In the genomic region with DNA sequence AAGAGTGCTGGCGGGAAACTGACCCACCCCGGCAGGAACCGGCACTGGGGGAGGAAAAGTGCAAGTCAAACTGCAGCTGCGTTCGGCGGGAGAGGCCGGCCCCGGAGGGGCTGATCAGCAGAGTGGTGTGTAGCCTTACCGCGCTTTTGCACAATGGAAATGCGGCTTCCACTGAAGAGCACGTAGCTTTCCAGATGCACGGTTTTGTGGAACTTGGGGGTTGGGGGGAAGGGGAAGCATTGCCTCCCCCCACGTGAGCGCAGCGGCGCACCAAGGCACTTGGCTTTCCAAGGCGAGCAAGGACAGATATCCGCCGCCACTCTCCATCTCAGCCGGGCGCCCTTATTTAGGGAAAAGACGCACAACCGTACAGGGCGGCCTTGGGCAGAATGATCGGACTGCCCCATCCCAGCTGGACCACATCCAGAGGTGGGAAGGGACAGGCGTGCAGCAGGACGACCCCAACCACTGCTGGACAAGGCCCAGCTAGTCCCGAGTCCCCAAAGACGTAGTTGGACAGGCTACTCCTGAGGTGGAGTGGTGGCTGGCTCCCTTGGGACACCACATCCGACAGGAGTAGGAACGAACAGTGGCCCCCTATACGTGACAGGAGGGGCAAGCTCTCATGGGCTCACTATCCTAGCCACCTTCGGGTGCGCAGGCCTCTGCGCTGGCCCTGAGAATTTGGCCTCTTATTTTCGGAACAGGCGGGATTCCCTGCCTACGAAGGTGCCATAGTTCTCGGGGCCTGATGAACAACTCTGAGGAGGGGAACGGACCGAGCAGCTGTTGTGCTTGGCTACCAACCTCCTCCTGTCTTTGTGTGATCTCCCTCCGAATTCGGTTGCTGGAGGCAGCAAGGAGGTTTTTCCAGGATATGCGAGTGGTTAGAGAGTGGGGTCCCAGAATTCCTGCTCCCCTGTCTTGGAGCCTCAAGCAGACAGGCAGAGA, we compare ENCODE assay signal across 1 cellular context.
TF ChIP-seq lines count a peak whose summit lies in the region.

No MANE protein-coding gene starts in this region.

TF ChIP-seq in HepG2, 621 proteins besides CTCF, POLR2A, EP300 and RAD21:
- TF ChIP-seq SP140L (CRISPR knock-in tag; IDR thresholded peaks at IDR 0.05; ENCODE audit: borderline replicate concordance) = no peak
- TF ChIP-seq, protein P1, sequence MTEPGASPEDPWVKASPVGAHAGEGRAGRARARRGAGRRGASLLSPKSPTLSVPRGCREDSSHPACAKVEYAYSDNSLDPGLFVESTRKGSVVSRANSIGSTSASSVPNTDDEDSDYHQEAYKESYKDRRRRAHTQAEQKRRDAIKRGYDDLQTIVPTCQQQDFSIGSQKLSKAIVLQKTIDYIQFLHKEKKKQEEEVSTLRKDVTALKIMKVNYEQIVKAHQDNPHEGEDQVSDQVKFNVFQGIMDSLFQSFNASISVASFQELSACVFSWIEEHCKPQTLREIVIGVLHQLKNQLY (CRISPR knock-in tag; IDR thresholded peaks at IDR 0.05) = no peak
- 0 out of 2 replicates have a peak, but pooled peaks have one; percentile 32 for TF ChIP-seq BRD4 (CRISPR knock-in tag; IDR thresholded peaks at IDR 0.05)
- TF ChIP-seq, protein P2, sequence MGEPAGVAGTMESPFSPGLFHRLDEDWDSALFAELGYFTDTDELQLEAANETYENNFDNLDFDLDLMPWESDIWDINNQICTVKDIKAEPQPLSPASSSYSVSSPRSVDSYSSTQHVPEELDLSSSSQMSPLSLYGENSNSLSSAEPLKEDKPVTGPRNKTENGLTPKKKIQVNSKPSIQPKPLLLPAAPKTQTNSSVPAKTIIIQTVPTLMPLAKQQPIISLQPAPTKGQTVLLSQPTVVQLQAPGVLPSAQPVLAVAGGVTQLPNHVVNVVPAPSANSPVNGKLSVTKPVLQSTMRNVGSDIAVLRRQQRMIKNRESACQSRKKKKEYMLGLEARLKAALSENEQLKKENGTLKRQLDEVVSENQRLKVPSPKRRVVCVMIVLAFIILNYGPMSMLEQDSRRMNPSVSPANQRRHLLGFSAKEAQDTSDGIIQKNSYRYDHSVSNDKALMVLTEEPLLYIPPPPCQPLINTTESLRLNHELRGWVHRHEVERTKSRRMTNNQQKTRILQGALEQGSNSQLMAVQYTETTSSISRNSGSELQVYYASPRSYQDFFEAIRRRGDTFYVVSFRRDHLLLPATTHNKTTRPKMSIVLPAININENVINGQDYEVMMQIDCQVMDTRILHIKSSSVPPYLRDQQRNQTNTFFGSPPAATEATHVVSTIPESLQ (CRISPR knock-in tag; conservative IDR thresholded peaks at IDR 0.05) = no peak
- TF ChIP-seq ZZZ3 (CRISPR knock-in tag; IDR thresholded peaks at IDR 0.05; ENCODE audit: borderline replicate concordance) = no peak
- no peak for TF ChIP-seq ZNF709 (CRISPR knock-in tag; IDR thresholded peaks at IDR 0.05)
- no peak for TF ChIP-seq SMC3 (IDR thresholded peaks at IDR 0.05; ENCODE audit: low read length)
- TF ChIP-seq NONO (IDR thresholded peaks at IDR 0.05) = no peak
- no peak for TF ChIP-seq NONO (CRISPR knock-in tag; conservative IDR thresholded peaks at IDR 0.05)
- peak; percentile 97 for TF ChIP-seq EZH2 (conservative IDR thresholded peaks at IDR 0.05; ENCODE audit: low read depth, low read length)
